Comparison of ENCODE assay signal across 1 cellular context in genomic region chr1:67713071-67713806, GRCh38.
TF ChIP-seq lines count a peak whose summit lies in the region.

No MANE protein-coding gene starts in this region.

TF ChIP-seq in H1, 55 proteins besides CTCF, POLR2A, EP300 and RAD21:
- TF ChIP-seq EGR1 (IDR thresholded peaks at IDR 0.05; ENCODE audit: borderline replicate concordance, low read depth, low read length): no peak
- TF ChIP-seq ASH2L (IDR thresholded peaks at IDR 0.05; ENCODE audit: low read length): no peak
- TF ChIP-seq CHD2 (IDR thresholded peaks at IDR 0.05; ENCODE audit: low read length): no peak
